In genomic region chr20:62650551-62651284, GRCh38 we compare ENCODE assay signal across 10 cellular contexts. TPM values are rescaled to one million over a fixed set of nuclear protein-coding genes. Genes with fewer than 3 reads are reported as not detected.
DNase-seq lines count a peak whose midpoint lies in the region; TF ChIP-seq lines count a peak whose summit lies in the region.
"Had no signal": no experiment of that assay in that cellular context is flagged by ENCODE, and none has a peak within 500 bp of the region (broad histone marks: within the 10 kb centered on the region; RNA-seq: fewer than 3 reads in every experiment).

No MANE protein-coding gene starts in this region.

- no peak for DNase-seq in activated naive CD4-positive, alpha-beta T cell treated with anti-CD3 and anti-CD28 coated beads for 36 hours
- DNase-seq in activated naive CD4-positive, alpha-beta T cell (lab: John Stamatoyannopoulos, UW): no peak
- no peak for DNase-seq in activated T-helper 1 cell treated with anti-CD3 and anti-CD28 coated beads, Interleukin-12 subunit alpha, Interleukin-12 subunit beta, Interleukin-2, Interleukin-4 antibody, amounts not matched to agents 30 ng/mL and 10 ng/mL and 1 ng/mL, durations not matched to agents 14 hours and 24 hours and 36 hours (ENCODE audit: low spot score)
- DNase-seq in transverse colon: no peak
- no peak for DNase-seq in SK-N-SH
- no peak for DNase-seq in NCI-H2196 (lab: John Stamatoyannopoulos, UW; ENCODE audit: unreplicated experiment)
- DNase-seq in anterior cingulate cortex (lab: John Stamatoyannopoulos, UW): no peak
- DNase-seq: retina had no signal

- H3K27ac ChIP-seq in transverse colon (peak overlapping the region; percentile 92 to 97 (median 94)), SK-N-SH (ENCODE audit: low read depth in 2 of 2, low read length in 1 of 2) (peak overlapping the region in 1 of 2 experiments; percentile 99; a peak in 2 of 4 replicates)

- TF ChIP-seq RAD21 in SK-N-SH (IDR thresholded peaks at IDR 0.05; ENCODE audit: low read length): no peak

- peak overlapping the region; percentile 51 for H3K4me3 Mint-ChIP-seq in activated naive CD4-positive, alpha-beta T cell treated with anti-CD3 and anti-CD28 coated beads for 36 hours
- peak overlapping the region; percentile 70 for H3K4me3 Mint-ChIP-seq in activated T-helper 1 cell treated with anti-CD3 and anti-CD28 coated beads, Interleukin-12 subunit alpha, Interleukin-12 subunit beta, Interleukin-2, Interleukin-4 antibody, amounts not matched to agents 30 ng/mL and 10 ng/mL and 1 ng/mL, durations not matched to agents 14 hours and 24 hours and 36 hours

- H3K36me3 ChIP-seq in mucosa of stomach (ENCODE audit: control insufficient read depth, insufficient read depth, low read length): no peaks in the 10 kb centered on the region
- H3K36me3 ChIP-seq in transverse colon: no peaks in the 10 kb centered on the region
- no peaks in the 10 kb centered on the region for H3K36me3 ChIP-seq in SK-N-SH (replicated peaks in 1 of 2; ENCODE audit: control insufficient read depth in 1 of 2, insufficient read depth in 2 of 2, low read length in 1 of 2)

- peaks cover 31% of the 10 kb centered on the region for H3K4me1 Mint-ChIP-seq in activated naive CD4-positive, alpha-beta T cell treated with anti-CD3 and anti-CD28 coated beads for 36 hours (ENCODE audit: low read depth)
- H3K4me1 Mint-ChIP-seq in activated T-helper 1 cell treated with anti-CD3 and anti-CD28 coated beads, Interleukin-12 subunit alpha, Interleukin-12 subunit beta, Interleukin-2, Interleukin-4 antibody, amounts not matched to agents 30 ng/mL and 10 ng/mL and 1 ng/mL, durations not matched to agents 14 hours and 24 hours and 36 hours (ENCODE audit: low read depth): peaks cover 46% of the 10 kb centered on the region

- CTCF ChIA-PET in activated naive CD4-positive, alpha-beta T cell treated with anti-CD3 and anti-CD28 coated beads for 36 hours (lab: Charles Lee): interaction anchor here (1.1 kb wide), 3 partner anchors 8 to 34 kb away, joined by 3 to 5 read pairs (median 3); partner anchors contain the start of gene SLCO4A1
- CTCF ChIA-PET in SK-N-SH (lab: Yijun Ruan, JAX): interaction anchor here (0.9 to 7.4 kb wide), 10 partner anchors 8 to 241 kb away, joined by 3 to 66 read pairs (median 6); no protein-coding TSS in a partner anchor

- peaks cover 7% of the 10 kb centered on the region for H3K36me3 Mint-ChIP-seq in activated naive CD4-positive, alpha-beta T cell treated with anti-CD3 and anti-CD28 coated beads for 36 hours (ENCODE audit: low read depth)
- peaks cover 2% of the 10 kb centered on the region for H3K36me3 Mint-ChIP-seq in activated T-helper 1 cell treated with anti-CD3 and anti-CD28 coated beads, Interleukin-12 subunit alpha, Interleukin-12 subunit beta, Interleukin-2, Interleukin-4 antibody, amounts not matched to agents 30 ng/mL and 10 ng/mL and 1 ng/mL, durations not matched to agents 14 hours and 24 hours and 36 hours (ENCODE audit: low read depth)

- no peak overlapping the region for H3K4me3 ChIP-seq in mucosa of stomach (ENCODE audit: low read length)
- peak overlapping the region in 1 of 4 donors; percentile 16 for H3K4me3 ChIP-seq in transverse colon
- no peak overlapping the region for H3K4me3 ChIP-seq in SK-N-SH (ENCODE audit: low read depth in 2 of 2, low read length in 1 of 2)
- H3K4me3 ChIP-seq: SJSA1 had no signal

- no peak overlapping the region for H2AFZ ChIP-seq in SK-N-SH (ENCODE audit: low read depth)

- peak overlapping the region; percentile 81 for H3K9ac ChIP-seq in mucosa of stomach (ENCODE audit: low read length)
- H3K9ac ChIP-seq in SK-N-SH: no peak overlapping the region

- TF ChIP-seq EP300 in transverse colon (IDR thresholded peaks at IDR 0.05; ENCODE audit: low read depth) (no peak), SK-N-SH (IDR thresholded peaks at IDR 0.05; ENCODE audit: borderline replicate concordance in 1 of 2, low read depth in 1 of 2, low read length in 1 of 2) (no peak)

- peak overlapping the region; percentile 77 for H3K27ac Mint-ChIP-seq in activated naive CD4-positive, alpha-beta T cell treated with anti-CD3 and anti-CD28 coated beads for 36 hours
- peak overlapping the region; percentile 75 for H3K27ac Mint-ChIP-seq in activated T-helper 1 cell treated with anti-CD3 and anti-CD28 coated beads, Interleukin-12 subunit alpha, Interleukin-12 subunit beta, Interleukin-2, Interleukin-4 antibody, amounts not matched to agents 30 ng/mL and 10 ng/mL and 1 ng/mL, durations not matched to agents 14 hours and 24 hours and 36 hours

- TF ChIP-seq CTCF in transverse colon (IDR thresholded peaks at IDR 0.05) (no peak), SK-N-SH (IDR thresholded peaks at IDR 0.05) (no peak)

- H3K4me2 ChIP-seq in SK-N-SH: no peak overlapping the region

- POLR2A ChIA-PET in SK-N-SH (lab: Yijun Ruan, JAX): interaction anchor here (0.6 to 2.1 kb wide), 5 partner anchors 8 to 240 kb away, joined by 3 to 16 read pairs (median 4); partner anchors contain the start of genes MRGBP and SLCO4A1

- H3K9me2 ChIP-seq in SK-N-SH: no peaks in the 10 kb centered on the region

- WGBS in transverse colon (ENCODE audit: low coverage in 1 of 2), 2 donors: 78 to 93% methylated on average over 8 to 23 of the region's 24 CpGs
- WGBS in SK-N-SH (ENCODE audit: low lambda C conversion rate): 78% methylated on average over 19 of the region's 24 CpGs

- no peak for TF ChIP-seq POLR2A in transverse colon (IDR thresholded peaks at IDR 0.05)

- no peaks in the 10 kb centered on the region for H4K20me1 ChIP-seq in SK-N-SH (ENCODE audit: insufficient read depth)

- intact Hi-C loops in activated naive CD4-positive, alpha-beta T cell treated with anti-CD3 and anti-CD28 coated beads for 36 hours (cut with micrococcal nuclease): loop anchor here (1.0 kb wide), 2 partner anchors 8 to 27 kb away; partner anchors contain the start of gene SLCO4A1
- intact Hi-C loops in activated T-helper 1 cell treated with anti-CD3 and anti-CD28 coated beads, Interleukin-12 subunit alpha, Interleukin-12 subunit beta, Interleukin-2, Interleukin-4 antibody, amounts not matched to agents 30 ng/mL and 10 ng/mL and 1 ng/mL, durations not matched to agents 14 hours and 24 hours and 36 hours (cut with micrococcal nuclease): loop anchor here (1.0 kb wide), 2 partner anchors 7 to 90 kb away; no protein-coding TSS in a partner anchor
- intact Hi-C loops in transverse colon (cut with DNase I; ENCODE audit: low total_unique reads): no loop called here

- no peaks in the 10 kb centered on the region for H3K79me2 ChIP-seq in SK-N-SH (ENCODE audit: insufficient read depth)

- H3K4me1 ChIP-seq in mucosa of stomach (ENCODE audit: control insufficient read depth, insufficient read depth, low read length) (peaks cover 85% of the 10 kb centered on the region), transverse colon (peaks cover 48 to 58% (median 53%) of the 10 kb centered on the region in 4 donors), SK-N-SH (ENCODE audit: control insufficient read depth in 1 of 2, insufficient read depth in 2 of 2, low read depth in 1 of 2, low read length in 1 of 2) (peaks cover 0 to 83% of the 10 kb centered on the region in 2 experiments; a peak in 3 of 4 replicates)

- in situ Hi-C loops in transverse colon (cut with MboI; ENCODE audit: low pct_ligation_motif_present in 1 of 4, low pct_unique_long_range_greater_than_20kb in 1 of 4, low sequenced_read_pairs in 3 of 4): loop anchor here in 1 of 4 donors (25.0 kb wide), 1 partner anchor 137 kb away; the partner anchor contains the start of gene MRGBP

- H3K9me3 ChIP-seq in mucosa of stomach (ENCODE audit: control insufficient read depth, low read length): no peaks in the 10 kb centered on the region
- no peaks in the 10 kb centered on the region for H3K9me3 ChIP-seq in transverse colon
- H3K9me3 ChIP-seq in SK-N-SH: no peaks in the 10 kb centered on the region
- H3K9me3 ChIP-seq: SJSA1 had no signal

- H3K9me3 Mint-ChIP-seq in activated naive CD4-positive, alpha-beta T cell treated with anti-CD3 and anti-CD28 coated beads for 36 hours: no peaks in the 10 kb centered on the region
- H3K9me3 Mint-ChIP-seq in activated T-helper 1 cell treated with anti-CD3 and anti-CD28 coated beads, Interleukin-12 subunit alpha, Interleukin-12 subunit beta, Interleukin-2, Interleukin-4 antibody, amounts not matched to agents 30 ng/mL and 10 ng/mL and 1 ng/mL, durations not matched to agents 14 hours and 24 hours and 36 hours: no peaks in the 10 kb centered on the region

- H3F3A ChIP-seq in SK-N-SH (replicated peaks; ENCODE audit: insufficient read depth): no peaks in the 10 kb centered on the region

- H3K27me3 ChIP-seq in mucosa of stomach (ENCODE audit: control insufficient read depth, insufficient read depth, low read length) (no peaks in the 10 kb centered on the region), transverse colon (no peaks in the 10 kb centered on the region), SK-N-SH (ENCODE audit: insufficient read depth) (no peaks in the 10 kb centered on the region)
- H3K27me3 ChIP-seq: SJSA1 had no signal

- no peaks in the 10 kb centered on the region for H3K27me3 Mint-ChIP-seq in activated naive CD4-positive, alpha-beta T cell treated with anti-CD3 and anti-CD28 coated beads for 36 hours (ENCODE audit: low read depth)
- H3K27me3 Mint-ChIP-seq in activated T-helper 1 cell treated with anti-CD3 and anti-CD28 coated beads, Interleukin-12 subunit alpha, Interleukin-12 subunit beta, Interleukin-2, Interleukin-4 antibody, amounts not matched to agents 30 ng/mL and 10 ng/mL and 1 ng/mL, durations not matched to agents 14 hours and 24 hours and 36 hours (ENCODE audit: insufficient read depth): no peaks in the 10 kb centered on the region

TF ChIP-seq in SK-N-SH, 30 proteins besides CTCF, POLR2A, EP300 and RAD21 (continues in another document):
- TF ChIP-seq ELF1 (IDR thresholded peaks at IDR 0.05): no peak

RNA-seq across cellular contexts. Expression of gene SLCO4A1, which starts 8.4 kb away (rescaled TPM):
- 10 to 100 TPM; 22.4 to 22.6 TPM for total RNA-seq in activated naive CD4-positive, alpha-beta T cell treated with anti-CD3 and anti-CD28 coated beads for 36 hours
- 47.6 and 49.8 TPM in 2 replicates for total RNA-seq in activated T-helper 1 cell treated with anti-CD3 and anti-CD28 coated beads, Interleukin-12 subunit alpha, Interleukin-12 subunit beta, Interleukin-2, Interleukin-4 antibody, amounts not matched to agents 30 ng/mL and 10 ng/mL and 1 ng/mL, durations not matched to agents 14 hours and 24 hours and 36 hours
- total RNA-seq in transverse colon: 100 to 1,000 TPM in 1 of 4 donors, 10 to 100 TPM in 3; 13.7 to 375 (median 60.0) TPM
- 0.33 and 0.36 TPM in 2 replicates for polyA plus RNA-seq in SK-N-SH (2012; rRNA removed)
- 0.19 and 0.42 TPM in 2 replicates for polyA plus RNA-seq in SK-N-SH (2012; cell fraction: cytosol; rRNA removed)
- polyA plus RNA-seq in SK-N-SH (2012; cell fraction: nucleus; rRNA removed): 0.55 and 0.91 TPM in 2 replicates

RNA-seq across cellular contexts. Expression of gene NTSR1, which starts 57.9 kb away (rescaled TPM):
- total RNA-seq in activated naive CD4-positive, alpha-beta T cell treated with anti-CD3 and anti-CD28 coated beads for 36 hours: not detected
- total RNA-seq in activated T-helper 1 cell treated with anti-CD3 and anti-CD28 coated beads, Interleukin-12 subunit alpha, Interleukin-12 subunit beta, Interleukin-2, Interleukin-4 antibody, amounts not matched to agents 30 ng/mL and 10 ng/mL and 1 ng/mL, durations not matched to agents 14 hours and 24 hours and 36 hours: not detected in 2 replicates
- 10 to 100 TPM in 1 of 4 donors, 1 to 10 TPM in 3; 1.5 to 23.9 (median 4.7) TPM for total RNA-seq in transverse colon
- 3.1 and 8.2 TPM in 2 replicates for polyA plus RNA-seq in SK-N-SH (2012; rRNA removed)
- 2.1 and 4.3 TPM in 2 replicates for polyA plus RNA-seq in SK-N-SH (2012; cell fraction: cytosol; rRNA removed)
- 6.4 and 11.3 TPM in 2 replicates for polyA plus RNA-seq in SK-N-SH (2012; cell fraction: nucleus; rRNA removed)
- total RNA-seq: SJSA1 had no signal
